ENCODE assay signal across 11 cellular contexts in the genomic region with DNA sequence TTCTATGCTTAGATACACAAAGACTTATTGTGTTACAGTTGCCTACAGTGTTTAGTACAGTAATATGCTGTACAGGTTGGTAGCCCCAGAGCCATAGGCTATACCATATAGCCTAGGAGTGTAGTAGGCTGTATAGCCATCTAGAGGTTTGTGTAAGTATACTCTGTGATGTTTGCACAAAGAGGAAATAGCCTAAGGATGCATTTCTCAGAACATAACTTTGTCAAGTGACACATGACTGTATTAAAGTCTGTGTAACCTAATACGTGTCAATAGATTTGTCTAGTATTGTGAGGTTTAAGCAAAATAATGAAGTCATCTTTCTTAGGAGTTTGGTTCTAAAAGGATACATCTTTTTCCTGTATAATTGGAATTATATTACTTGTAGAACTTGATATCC. TPM values are rescaled to one million over a fixed set of nuclear protein-coding genes. Genes with fewer than 3 reads are reported as not detected.
A peak's percentile ranks its signal among the peaks of the same experiment; 100 is the strongest.
DNase-seq lines count a peak whose midpoint lies in the region; ATAC-seq, FAIRE-seq and TF ChIP-seq lines count a peak whose summit lies in the region.
"Had no signal": no experiment of that assay in that cellular context is flagged by ENCODE, and none has a peak within 500 bp of the region (broad histone marks: within the 10 kb centered on the region; RNA-seq: fewer than 3 reads in every experiment).

No MANE protein-coding gene starts in this region.

- FAIRE-seq in islet of Langerhans (lab: Jason Lieb, UNC): peak; percentile 45
- FAIRE-seq: H1 had no signal

- DNase-seq in HEK293T (ENCODE audit: extremely low spot score) (no peak), KBM-7 (peak; percentile 56), prostate gland (ENCODE audit: low spot score) (no peak), psoas muscle (no peak), Caco-2 (no peak), cerebellum (ENCODE audit: low spot score) (no peak)
- DNase-seq: heart right ventricle had no signal

- no TSS peak for BruUV-seq in Caco-2 (replicated peaks; lab: Mats Ljungman, UMichigan)

- WGBS in prostate gland: 76% methylated on average over 1 of the region's 1 CpG
- WGBS in psoas muscle, 3 donors: 82 to 94% (median 90%) methylated on average over 1 of the region's 1 CpG

- CTCF ChIA-PET in HEK293T (lab: Yijun Ruan, JAX): interaction anchor here (0.7 kb wide), 1 partner anchor 26 kb away, joined by 3 read pairs; no protein-coding TSS in a partner anchor
- CTCF ChIA-PET in Caco-2 (lab: Charles Lee): no interaction called here

- TF ChIP-seq CTCF in prostate gland (IDR thresholded peaks at IDR 0.05) (no peak), psoas muscle (IDR thresholded peaks at IDR 0.05) (no peak), Caco-2 (IDR thresholded peaks at IDR 0.05; ENCODE audit: insufficient read depth in 1 of 2, low read depth in 1 of 2, low read length in 1 of 2, severe bottlenecking in 1 of 2, unreplicated experiment in 1 of 2) (no peak)

- H3K36me3 Mint-ChIP-seq in Caco-2 (ENCODE audit: insufficient read depth, unreplicated experiment): peaks cover 16% of the 10 kb centered on the region
- H3K36me3 Mint-ChIP-seq: activated naive CD4-positive, alpha-beta T cell treated with anti-CD3 and anti-CD28 coated beads, Interleukin-2, amount 50 U/mL, for 24 hours had no signal

- no peaks in the 10 kb centered on the region for H3K9me3 Mint-ChIP-seq in Caco-2 (ENCODE audit: unreplicated experiment)
- H3K9me3 Mint-ChIP-seq: activated naive CD4-positive, alpha-beta T cell treated with anti-CD3 and anti-CD28 coated beads, Interleukin-2, amount 50 U/mL, for 24 hours had no signal

- peak; percentile 78 for ATAC-seq in GM18868 (IDR thresholded peaks at IDR 0.05; ENCODE audit: unreplicated experiment)
- no peak for ATAC-seq in psoas muscle
- ATAC-seq: heart right ventricle had no signal

- no peak for TF ChIP-seq POLR2A in prostate gland (IDR thresholded peaks at IDR 0.05)

- no peaks in the 10 kb centered on the region for H3K27me3 Mint-ChIP-seq in Caco-2 (ENCODE audit: insufficient read depth, unreplicated experiment)

- H3K4me1 Mint-ChIP-seq in Caco-2 (ENCODE audit: low read depth, unreplicated experiment): peaks cover 6% of the 10 kb centered on the region

- H3K36me3 ChIP-seq in prostate gland (no peaks in the 10 kb centered on the region), psoas muscle (ENCODE audit: insufficient read depth in 1 of 2, low read depth in 1 of 2) (no peaks in the 10 kb centered on the region), Caco-2 (ENCODE audit: control insufficient read depth, insufficient read depth, low read length) (no peaks in the 10 kb centered on the region)
- H3K36me3 ChIP-seq: heart right ventricle had no signal

- intact Hi-C loops in prostate gland (cut with DNase I) (no loop called here), psoas muscle (cut with DNase I) (loop anchor here in 1 of 2 donors (10.0 kb wide), 1 partner anchor 94 kb away; no protein-coding TSS in a partner anchor), Caco-2 (cut with micrococcal nuclease; ENCODE audit: unreplicated experiment) (loop anchor here (1.0 to 10.0 kb wide), 2 partner anchors 152 to 196 kb away; partner anchors contain the start of gene RDX)

- H3K27ac Mint-ChIP-seq in Caco-2 (ENCODE audit: unreplicated experiment): no peak overlapping the region
- H3K27ac Mint-ChIP-seq: activated naive CD4-positive, alpha-beta T cell treated with anti-CD3 and anti-CD28 coated beads, Interleukin-2, amount 50 U/mL, for 24 hours had no signal

- in situ Hi-C loops in KBM-7 (cut with MboI; ENCODE audit: low pct_unique_long_range_greater_than_20kb, low sequenced_read_pairs): loop anchor here (25.0 kb wide), 1 partner anchor 136 kb away; no protein-coding TSS in a partner anchor

- H3K9me3 ChIP-seq in prostate gland (no peaks in the 10 kb centered on the region), psoas muscle (no peaks in the 10 kb centered on the region), Caco-2 (no peaks in the 10 kb centered on the region)

- no peak overlapping the region for H3K27ac ChIP-seq in prostate gland
- no peak overlapping the region for H3K27ac ChIP-seq in psoas muscle
- H3K27ac ChIP-seq: heart right ventricle had no signal

- H3K4me3 ChIP-seq in prostate gland (no peak overlapping the region), psoas muscle (no peak overlapping the region), Caco-2 (ENCODE audit: low read depth, low read length) (no peak overlapping the region)
- H3K4me3 ChIP-seq: heart right ventricle had no signal

- H3K4me1 ChIP-seq in prostate gland (replicated peaks) (no peaks in the 10 kb centered on the region), psoas muscle (peaks cover 36% of the 10 kb centered on the region), Caco-2 (peaks cover 17% of the 10 kb centered on the region)

- H3K27me3 ChIP-seq in prostate gland (replicated peaks; ENCODE audit: insufficient read depth) (no peaks in the 10 kb centered on the region), psoas muscle (ENCODE audit: insufficient read depth in 3 of 3, low read length in 2 of 3) (no peaks in the 10 kb centered on the region), Caco-2 (replicated peaks; ENCODE audit: control insufficient read depth, insufficient read depth, low read length) (no peaks in the 10 kb centered on the region)
- H3K27me3 ChIP-seq: heart right ventricle had no signal

- POLR2A ChIA-PET in HEK293T (lab: Yijun Ruan, JAX) (no interaction called here), Caco-2 (lab: Charles Lee) (no interaction called here)

- H3K4me3 Mint-ChIP-seq in Caco-2 (ENCODE audit: unreplicated experiment): no peak overlapping the region
- H3K4me3 Mint-ChIP-seq: activated naive CD4-positive, alpha-beta T cell treated with anti-CD3 and anti-CD28 coated beads, Interleukin-2, amount 50 U/mL, for 24 hours had no signal

TF ChIP-seq in HEK293T, 16 proteins besides CTCF, POLR2A, EP300 and RAD21:
- TF ChIP-seq, protein P1, sequence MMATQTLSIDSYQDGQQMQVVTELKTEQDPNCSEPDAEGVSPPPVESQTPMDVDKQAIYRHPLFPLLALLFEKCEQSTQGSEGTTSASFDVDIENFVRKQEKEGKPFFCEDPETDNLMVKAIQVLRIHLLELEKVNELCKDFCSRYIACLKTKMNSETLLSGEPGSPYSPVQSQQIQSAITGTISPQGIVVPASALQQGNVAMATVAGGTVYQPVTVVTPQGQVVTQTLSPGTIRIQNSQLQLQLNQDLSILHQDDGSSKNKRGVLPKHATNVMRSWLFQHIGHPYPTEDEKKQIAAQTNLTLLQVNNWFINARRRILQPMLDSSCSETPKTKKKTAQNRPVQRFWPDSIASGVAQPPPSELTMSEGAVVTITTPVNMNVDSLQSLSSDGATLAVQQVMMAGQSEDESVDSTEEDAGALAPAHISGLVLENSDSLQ (IDR thresholded peaks at IDR 0.05): peak; percentile 24; the same call in 1 of the 2 replicates
- no peak for TF ChIP-seq ARNT (IDR thresholded peaks at IDR 0.05)

RNA-seq across cellular contexts. Expression of gene ZC3H12C, which starts 5.5 kb away (rescaled TPM):
- total RNA-seq in prostate gland (10 to 100 TPM in 1 of 2 donors, 1 to 10 TPM in 1; 6.5 to 11.9 TPM), psoas muscle (10 to 100 TPM; 17.5 to 27.4 (median 20.7) TPM), Caco-2 (2022) (11.4 and 11.7 TPM in 2 replicates), cerebellum (30.9 TPM)
- polyA plus RNA-seq in psoas muscle: 1 to 10 TPM; 2.3 to 10.0 (median 2.5) TPM
